1 cellular context compared by ENCODE assay signal in the genomic region with DNA sequence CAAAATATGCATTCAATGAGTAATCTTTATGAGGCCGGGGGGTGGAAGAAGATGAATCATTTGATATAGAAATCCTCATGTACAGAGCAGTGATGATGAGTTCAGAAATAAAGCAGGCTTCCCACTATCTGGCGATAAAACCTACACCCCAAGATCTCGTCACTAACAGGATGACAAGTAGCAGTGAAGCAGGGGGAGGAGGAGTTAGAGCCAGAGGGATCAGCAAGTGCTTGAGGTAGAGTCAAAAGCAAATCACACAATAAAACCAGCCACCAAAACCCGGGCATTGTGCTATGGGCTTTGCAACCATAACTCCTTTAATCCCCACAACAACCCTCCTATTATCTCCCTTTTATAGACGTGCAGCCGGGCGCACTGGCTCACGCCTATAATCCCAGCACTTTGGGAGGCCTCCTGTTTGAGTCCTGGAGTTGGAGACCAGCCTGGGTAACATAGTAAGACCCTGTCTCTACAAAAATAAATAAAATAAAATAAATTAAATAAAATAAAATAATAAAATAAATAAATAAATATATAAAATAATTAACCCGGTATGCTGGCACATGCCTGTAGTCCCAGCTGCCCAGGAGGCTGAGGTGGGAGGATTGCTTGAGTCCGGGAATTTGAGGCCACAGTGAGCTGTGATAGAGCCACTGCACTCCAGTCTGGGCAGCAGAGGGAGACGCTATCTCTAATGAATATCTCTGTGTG.
TF ChIP-seq lines count a peak whose summit lies in the region.

No MANE protein-coding gene starts in this region.

TF ChIP-seq in IMR-90, 13 proteins besides CTCF, POLR2A, EP300 and RAD21 (continued from another document):
- TF ChIP-seq, protein P1, sequence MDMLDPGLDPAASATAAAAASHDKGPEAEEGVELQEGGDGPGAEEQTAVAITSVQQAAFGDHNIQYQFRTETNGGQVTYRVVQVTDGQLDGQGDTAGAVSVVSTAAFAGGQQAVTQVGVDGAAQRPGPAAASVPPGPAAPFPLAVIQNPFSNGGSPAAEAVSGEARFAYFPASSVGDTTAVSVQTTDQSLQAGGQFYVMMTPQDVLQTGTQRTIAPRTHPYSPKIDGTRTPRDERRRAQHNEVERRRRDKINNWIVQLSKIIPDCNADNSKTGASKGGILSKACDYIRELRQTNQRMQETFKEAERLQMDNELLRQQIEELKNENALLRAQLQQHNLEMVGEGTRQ (IDR thresholded peaks at IDR 0.05; ENCODE audit: low read depth, low read length): no peak
- TF ChIP-seq MAFK (IDR thresholded peaks at IDR 0.05; ENCODE audit: low read depth, low read length) (no peak), CEBPB (IDR thresholded peaks at IDR 0.05; ENCODE audit: low read depth, low read length) (no peak), CHD1 (IDR thresholded peaks at IDR 0.05; ENCODE audit: low read depth, low read length) (no peak)
